14 cellular contexts compared by ENCODE assay signal in the genomic region with DNA sequence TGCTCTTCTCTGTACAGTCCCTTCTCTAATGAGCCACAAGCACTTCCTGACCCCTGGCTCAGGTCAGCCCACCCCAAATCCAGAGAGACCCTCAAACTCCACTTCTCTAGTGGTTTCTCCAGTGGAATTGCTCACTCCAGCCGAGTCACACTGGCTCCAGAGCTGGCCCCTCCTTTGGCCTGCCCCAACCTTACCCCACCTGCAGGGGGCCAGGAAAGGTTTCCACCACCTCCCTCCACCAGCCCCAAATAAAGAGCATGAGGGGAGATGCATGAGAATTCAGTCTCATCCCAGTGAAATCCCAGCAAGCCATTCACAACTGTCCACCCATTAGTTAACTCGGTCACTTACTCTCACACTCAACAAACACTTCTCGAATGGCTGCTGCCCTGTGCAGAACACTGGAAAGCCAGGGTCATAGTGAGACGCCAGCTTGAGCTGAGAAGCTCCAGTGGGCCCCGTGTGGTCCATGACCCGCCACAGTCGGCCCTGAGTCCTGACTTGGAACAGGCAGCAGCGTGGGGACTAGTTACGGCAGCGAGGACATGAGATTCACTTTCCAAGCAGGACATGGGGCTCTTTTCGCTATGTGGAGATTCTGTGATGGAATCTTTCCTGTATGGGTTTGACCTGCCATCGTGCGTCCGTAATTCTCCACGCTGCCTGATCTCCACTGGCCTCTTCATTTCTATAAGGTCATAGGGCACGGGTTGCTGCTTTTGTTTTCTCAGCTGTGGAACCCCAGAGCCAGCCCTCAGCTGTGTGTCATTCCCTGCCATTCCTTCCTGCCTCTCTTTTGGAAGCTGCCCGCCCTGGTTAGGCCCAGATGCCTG. TPM values are rescaled to one million over a fixed set of nuclear protein-coding genes. Genes with fewer than 3 reads are reported as not detected.
DNase-seq lines count a peak whose midpoint lies in the region; ATAC-seq and TF ChIP-seq lines count a peak whose summit lies in the region.
"Had no signal": no experiment of that assay in that cellular context is flagged by ENCODE, and none has a peak within 500 bp of the region (broad histone marks: within the 10 kb centered on the region; RNA-seq: fewer than 3 reads in every experiment).

No MANE protein-coding gene starts in this region.

- H3K79me2 ChIP-seq in OCI-LY1 (ENCODE audit: insufficient read depth, low read length): no peaks in the 10 kb centered on the region

- no peak overlapping the region for H3K4me3 Mint-ChIP-seq in progenitor cell of endocrine pancreas (ENCODE audit: low read depth)
- H3K4me3 Mint-ChIP-seq: activated naive CD4-positive, alpha-beta T cell treated with anti-CD3 and anti-CD28 coated beads for 36 hours; immature natural killer cell had no signal

- no peak overlapping the region for H3K4me2 ChIP-seq in OCI-LY1 (ENCODE audit: low read length)

- DNase-seq in choroid plexus epithelial cell (ENCODE audit: low read depth): peak; percentile 55
- DNase-seq in progenitor cell of endocrine pancreas (ENCODE audit: low spot score, unreplicated experiment): no peak
- no peak for DNase-seq in MV-4-11 (lab: John Stamatoyannopoulos, UW)
- DNase-seq: activated naive CD4-positive, alpha-beta T cell treated with anti-CD3 and anti-CD28 coated beads for 36 hours; immature natural killer cell; NCI-H1092; NCI-H446; T1000; testis had no signal

- no peaks in the 10 kb centered on the region for H3K9me3 Mint-ChIP-seq in progenitor cell of endocrine pancreas (ENCODE audit: low read depth)
- H3K9me3 Mint-ChIP-seq: activated naive CD4-positive, alpha-beta T cell treated with anti-CD3 and anti-CD28 coated beads for 36 hours; immature natural killer cell had no signal

- peaks cover 17% of the 10 kb centered on the region; the same call in 1 of the 2 replicates for H3K27me3 ChIP-seq in OCI-LY1 (ENCODE audit: insufficient read depth, low read length)
- H3K27me3 ChIP-seq: testis had no signal

- no peaks in the 10 kb centered on the region for H3K9me2 ChIP-seq in OCI-LY1 (ENCODE audit: low read depth, low read length)

- H3K9me3 ChIP-seq in OCI-LY1 (ENCODE audit: low read length): no peaks in the 10 kb centered on the region
- H3K9me3 ChIP-seq: testis had no signal

- H3K36me3 ChIP-seq in OCI-LY1 (ENCODE audit: insufficient read depth, low read length): no peaks in the 10 kb centered on the region

- no peaks in the 10 kb centered on the region for H3K36me3 Mint-ChIP-seq in progenitor cell of endocrine pancreas (ENCODE audit: insufficient read depth)
- H3K36me3 Mint-ChIP-seq: immature natural killer cell had no signal

- H3K27ac Mint-ChIP-seq in progenitor cell of endocrine pancreas: no peak overlapping the region
- H3K27ac Mint-ChIP-seq: activated naive CD4-positive, alpha-beta T cell treated with anti-CD3 and anti-CD28 coated beads for 36 hours; immature natural killer cell had no signal

- H3K4me3 ChIP-seq in OCI-LY1 (ENCODE audit: low read depth, low read length, poor library complexity, severe bottlenecking): no peak overlapping the region
- no peak overlapping the region for H3K4me3 ChIP-seq in choroid plexus epithelial cell (ENCODE audit: low read depth, low read length)
- H3K4me3 ChIP-seq: testis had no signal

- ATAC-seq in HG02938 (IDR thresholded peaks at IDR 0.05; ENCODE audit: unreplicated experiment): no peak
- no peak for ATAC-seq in GM18867 (IDR thresholded peaks at IDR 0.05; ENCODE audit: unreplicated experiment)

- H3K27ac ChIP-seq in OCI-LY1 (ENCODE audit: low read depth, low read length, poor library complexity, severe bottlenecking): no peak overlapping the region
- H3K27ac ChIP-seq: RWPE1 had no signal

- TF ChIP-seq CTCF in GM12874 (IDR thresholded peaks at IDR 0.05; ENCODE audit: insufficient read depth, low read depth, low read length) (peak; percentile 25; the same call in 1 of the 2 replicates), OCI-LY1 (IDR thresholded peaks at IDR 0.05; ENCODE audit: low read length) (peak; percentile 10; the same call in 1 of the 2 replicates), choroid plexus epithelial cell (conservative IDR thresholded peaks at IDR 0.05; ENCODE audit: low read depth, low read length) (peak; percentile 37), progenitor cell of endocrine pancreas (IDR thresholded peaks at IDR 0.05; ENCODE audit: unreplicated experiment) (peak; percentile 45)

- H3K4me1 ChIP-seq in OCI-LY1 (ENCODE audit: insufficient read depth, low read length, severe bottlenecking): no peaks in the 10 kb centered on the region

- H2AFZ ChIP-seq in OCI-LY1 (ENCODE audit: low read length): no peak overlapping the region

- peaks cover 10% of the 10 kb centered on the region for H3K4me1 Mint-ChIP-seq in progenitor cell of endocrine pancreas (ENCODE audit: low read depth)

- no peak overlapping the region for H3K9ac ChIP-seq in OCI-LY1 (ENCODE audit: low read length)

- no peaks in the 10 kb centered on the region for H4K20me1 ChIP-seq in OCI-LY1 (ENCODE audit: insufficient read depth, low read length)

- H3F3A ChIP-seq in OCI-LY1 (ENCODE audit: insufficient read depth, low read length): no peaks in the 10 kb centered on the region

- H3K27me3 Mint-ChIP-seq in progenitor cell of endocrine pancreas: peaks cover 68% of the 10 kb centered on the region

RNA-seq across cellular contexts. Expression of gene SLC6A12, which starts 44.2 kb away (rescaled TPM):
- total RNA-seq in progenitor cell of endocrine pancreas: 3.1 and 4.7 TPM in 2 replicates
